Comparison of ENCODE assay signal across 8 cellular contexts in genomic region chr6:37820713-37821069, GRCh38. TPM values are rescaled to one million over a fixed set of nuclear protein-coding genes. Genes with fewer than 3 reads are reported as not detected.
DNase-seq lines count a peak whose midpoint lies in the region; ATAC-seq and TF ChIP-seq lines count a peak whose summit lies in the region.

No MANE protein-coding gene starts in this region.

- peaks cover 54% of the 10 kb centered on the region for H3K79me2 ChIP-seq in KMS-11 (ENCODE audit: insufficient read depth, low read depth)

- no peaks in the 10 kb centered on the region for H3K9me3 ChIP-seq in BE2C

- H3K27ac ChIP-seq in KMS-11 = no peak overlapping the region

- DNase-seq in BE2C (no peak), choroid plexus epithelial cell (ENCODE audit: low read depth) (no peak), myocyte (ENCODE audit: low read depth) (peak; percentile 28), activated gamma-delta T cell (lab: John Stamatoyannopoulos, UW) (no peak)

- H3K27me3 ChIP-seq in BE2C (no peaks in the 10 kb centered on the region), KMS-11 (ENCODE audit: insufficient read depth, low read depth) (no peaks in the 10 kb centered on the region)

- H3K36me3 ChIP-seq in BE2C (no peaks in the 10 kb centered on the region), KMS-11 (ENCODE audit: insufficient read depth) (no peaks in the 10 kb centered on the region)

- no peaks in the 10 kb centered on the region for H4K20me1 ChIP-seq in KMS-11 (ENCODE audit: insufficient read depth)

- peak overlapping the region; percentile 95 for H3K4me2 ChIP-seq in KMS-11

- H3K4me1 ChIP-seq in BE2C (peaks cover 11% of the 10 kb centered on the region), KMS-11 (ENCODE audit: low read depth, poor library complexity, severe bottlenecking) (peaks cover 22% of the 10 kb centered on the region)

- H3K9ac ChIP-seq in KMS-11 = peak overlapping the region; percentile 56; the same call in 1 of the 2 replicates

- H3K4me3 ChIP-seq in BE2C (ENCODE audit: low read depth, low read length) (peak overlapping the region; percentile 74), KMS-11 (IDR thresholded peaks at IDR 0.05; ENCODE audit: insufficient read depth, low read depth, low read length) (no peak overlapping the region), choroid plexus epithelial cell (ENCODE audit: low read depth, low read length) (peak overlapping the region; percentile 94)

- no peak for TF ChIP-seq CTCF in BE2C (IDR thresholded peaks at IDR 0.05; ENCODE audit: low read depth, low read length)
- TF ChIP-seq CTCF in KMS-11 (conservative IDR thresholded peaks at IDR 0.05; ENCODE audit: low read depth, low read length) = no peak
- TF ChIP-seq CTCF in choroid plexus epithelial cell (conservative IDR thresholded peaks at IDR 0.05; ENCODE audit: low read depth, low read length) = no peak

- H2AFZ ChIP-seq in KMS-11 (ENCODE audit: low read depth) = 0 out of 2 replicates have a peak overlapping the region, but pooled peaks have one; percentile 36

- ATAC-seq in HG03280 (IDR thresholded peaks at IDR 0.05; ENCODE audit: unreplicated experiment) (no peak), GM18861 (IDR thresholded peaks at IDR 0.05; ENCODE audit: unreplicated experiment) (no peak), GM19035 (IDR thresholded peaks at IDR 0.05; ENCODE audit: unreplicated experiment) (no peak)

RNA-seq across cellular contexts. Expression of gene ZFAND3, which starts 1.2 kb away (rescaled TPM):
- polyA plus RNA-seq in BE2C (2012; ENCODE audit: insufficient read depth, insufficient read length, low read depth) = 88.2 TPM
- 26.9 and 34.2 TPM in 2 replicates for total RNA-seq in myocyte
- 157 TPM for polyA plus RNA-seq in myocyte (2012)
